7 cellular contexts compared by ENCODE assay signal in the genomic region with DNA sequence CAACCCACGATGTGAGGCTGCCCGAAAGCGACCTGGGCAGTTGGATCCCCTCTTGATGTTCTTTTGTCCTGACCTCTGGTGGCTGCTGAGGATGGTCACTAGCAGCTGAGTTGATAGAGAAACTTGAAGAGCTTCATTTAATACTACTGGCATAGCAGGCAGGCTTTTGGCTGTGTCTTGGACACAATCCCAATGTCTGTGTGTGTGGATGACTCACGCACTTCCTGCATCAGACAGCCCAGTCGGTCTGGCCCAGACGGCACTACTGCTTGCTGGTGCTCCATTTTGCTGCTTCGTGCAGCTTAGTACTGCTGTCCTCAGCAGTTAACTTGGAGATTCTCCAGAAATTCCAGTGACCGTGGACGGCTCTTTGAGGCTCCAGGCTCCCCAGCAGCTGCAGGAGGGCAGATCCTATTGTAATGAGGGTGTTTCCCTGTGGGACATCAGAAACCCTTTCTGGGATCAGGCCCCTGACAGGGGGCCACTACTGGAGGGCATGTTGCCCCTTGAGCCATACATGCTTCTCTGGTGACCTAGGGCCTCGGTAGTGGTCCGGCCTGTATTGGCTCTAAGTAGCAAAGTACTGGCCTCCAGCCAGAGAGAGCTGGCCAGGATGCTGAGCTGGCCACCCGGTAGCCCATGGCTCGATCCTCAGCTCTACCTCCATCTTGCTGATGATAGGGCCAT. TPM values are rescaled to one million over a fixed set of nuclear protein-coding genes. Genes with fewer than 3 reads are reported as not detected.
DNase-seq lines count a peak whose midpoint lies in the region; ATAC-seq, FAIRE-seq and TF ChIP-seq lines count a peak whose summit lies in the region.

No MANE protein-coding gene starts in this region.

- no peak for TF ChIP-seq CTCF in body of pancreas (IDR thresholded peaks at IDR 0.05)
- TF ChIP-seq CTCF in tibial artery (IDR thresholded peaks at IDR 0.05), result no peak

- intact Hi-C loops in body of pancreas (cut with DNase I) (no loop called here), left colon (cut with DNase I, micrococcal nuclease) (no loop called here), tibial artery (cut with DNase I; ENCODE audit: low total_unique reads) (no loop called here)

- H3K27ac ChIP-seq in body of pancreas (peak overlapping the region in 2 of 4 donors; percentile 49 to 66), tibial artery (peak overlapping the region in 1 of 2 donors; percentile 59)

- H3K27me3 ChIP-seq in body of pancreas, result no peaks in the 10 kb centered on the region
- H3K27me3 ChIP-seq in tibial artery, result no peaks in the 10 kb centered on the region

- H3K36me3 ChIP-seq in body of pancreas (replicated peaks in 1 of 2; ENCODE audit: insufficient read depth in 1 of 2, low read depth in 2 of 2) (no peaks in the 10 kb centered on the region), tibial artery (no peaks in the 10 kb centered on the region)

- TF ChIP-seq POLR2A in body of pancreas (IDR thresholded peaks at IDR 0.05) (peak in 1 of 3 donors; percentile 37), GM12892 (IDR thresholded peaks at IDR 0.05; ENCODE audit: low read depth, low read length) (no peak)

- H3K4me1 ChIP-seq in body of pancreas, result no peaks in the 10 kb centered on the region
- peaks cover 0 to 20% (median 9%) of the 10 kb centered on the region in 4 donors for H3K4me1 ChIP-seq in tibial artery

- 51 to 56% methylated on average over 4 to 13 of the region's 13 CpGs for WGBS in body of pancreas, 2 donors

- ATAC-seq in body of pancreas (peak; percentile 82), left colon (no peak), GM18861 (IDR thresholded peaks at IDR 0.05; ENCODE audit: unreplicated experiment) (no peak)

- H3K9me3 ChIP-seq in body of pancreas (no peaks in the 10 kb centered on the region), tibial artery (no peaks in the 10 kb centered on the region)

- DNase-seq in LoVo (ENCODE audit: low spot score), result peak; percentile 19
- peak; percentile 29 to 88 (median 60) for DNase-seq in body of pancreas
- peak; percentile 42 to 74 for DNase-seq in left colon
- peak; percentile 90 for DNase-seq in tibial artery
- DNase-seq in GM12892 (ENCODE audit: insufficient read length), result no peak
- DNase-seq in GF-D8 (lab: John Stamatoyannopoulos, UW), result no peak

- H3K4me3 ChIP-seq in body of pancreas, result no peak overlapping the region
- no peak overlapping the region for H3K4me3 ChIP-seq in tibial artery

- FAIRE-seq in GM12892 (lab: Jason Lieb, UNC), result no peak

RNA-seq across cellular contexts. Expression of gene FPR3, which starts 4.5 kb away (rescaled TPM):
- total RNA-seq in body of pancreas (1 to 10 TPM; 1.6 to 4.9 TPM), left colon (1 to 10 TPM; 2.0 to 7.5 TPM)
- polyA plus RNA-seq in GM12892 (2012; ENCODE audit: missing spikeins), result not detected

RNA-seq across cellular contexts. Expression of gene FPR2, which starts 38.5 kb away (rescaled TPM):
- under 1 TPM in 1 of 2 donors, not detected in 1; 0.78 TPM for total RNA-seq in body of pancreas
- under 1 TPM in 1 of 2 donors, not detected in 1; 0.21 TPM for total RNA-seq in left colon
- not detected for polyA plus RNA-seq in GM12892 (2012; ENCODE audit: missing spikeins)

RNA-seq across cellular contexts. Expression of gene FPR1, which starts 47.8 kb away (rescaled TPM):
- total RNA-seq in body of pancreas, result 1 to 10 TPM in 1 of 2 donors, not detected in 1; 4.7 TPM
- total RNA-seq in left colon, result 1 to 10 TPM in 1 of 2 donors, under 1 TPM in 1; 0.67 to 1.3 TPM
- not detected for polyA plus RNA-seq in GM12892 (2012; ENCODE audit: missing spikeins)

Comparison
In these comparisons a context has a peak if more than half of its experiments do, and no peak if none do; other contexts are left out.
1. DNase-seq: peak in LoVo (single experiment), body of pancreas (4 of 4), left colon (2 of 2) and tibial artery (2 of 2); none in GM12892 (single experiment) and GF-D8 (single experiment).